8 cellular contexts compared by ENCODE assay signal in genomic region chr5:36606052-36606436, GRCh38. TPM values are rescaled to one million over a fixed set of nuclear protein-coding genes. Genes with fewer than 3 reads are reported as not detected.
DNase-seq lines count a peak whose midpoint lies in the region; TF ChIP-seq lines count a peak whose summit lies in the region.

No MANE protein-coding gene starts in this region.

- H3K9me3 ChIP-seq in SK-N-MC (ENCODE audit: low read depth, low read length): no peaks in the 10 kb centered on the region
- H3K9me3 ChIP-seq in prostate gland: no peaks in the 10 kb centered on the region

- H3K36me3 ChIP-seq in SK-N-MC (ENCODE audit: insufficient read depth, low read length) (peaks cover 27% of the 10 kb centered on the region), prostate gland (no peaks in the 10 kb centered on the region)

- no peak for TF ChIP-seq CTCF in GM12864 (IDR thresholded peaks at IDR 0.05; ENCODE audit: low read depth, low read length, missing control alignments)
- no peak for TF ChIP-seq CTCF in fibroblast of the aortic adventitia (IDR thresholded peaks at IDR 0.05; ENCODE audit: insufficient read depth, low read length)
- TF ChIP-seq CTCF in prostate gland (IDR thresholded peaks at IDR 0.05): no peak

- H3K27ac ChIP-seq in SK-N-MC (peak overlapping the region; percentile 10; the same call in 1 of the 2 replicates), prostate gland (peak overlapping the region; percentile 2 to 50)

- DNase-seq in GM12864 (ENCODE audit: low read depth) (no peak), SK-N-MC (ENCODE audit: low read depth, low spot score) (no peak), fibroblast of the aortic adventitia (ENCODE audit: low read depth) (no peak), prostate gland (ENCODE audit: low spot score) (no peak), posterior vena cava (ENCODE audit: low spot score) (no peak), NCI-H82 (lab: John Stamatoyannopoulos, UW) (no peak), NCI-H2081 (lab: John Stamatoyannopoulos, UW) (no peak)
- no peak for DNase-seq in activated CD8-positive, alpha-beta memory T cell treated with anti-CD3 and anti-CD28 coated beads, Interleukin-2, amount 50 U/mL, for 48 hours

- H3K4me3 ChIP-seq in GM12864 (ENCODE audit: low read depth, low read length) (peak overlapping the region; percentile 51), SK-N-MC (peak overlapping the region; percentile 85), fibroblast of the aortic adventitia (ENCODE audit: low read depth, low read length) (peak overlapping the region; percentile 75), prostate gland (peak overlapping the region; percentile 26 to 38)

- no peaks in the 10 kb centered on the region for H3K27me3 ChIP-seq in prostate gland (replicated peaks; ENCODE audit: insufficient read depth)

- H3K9ac ChIP-seq in SK-N-MC (ENCODE audit: insufficient read length): peak overlapping the region; percentile 76

- no peak for TF ChIP-seq POLR2A in prostate gland (IDR thresholded peaks at IDR 0.05)

- WGBS in prostate gland: 2% methylated on average over 11 of the region's 11 CpGs

- intact Hi-C loops in prostate gland (cut with DNase I): no loop called here
- intact Hi-C loops in posterior vena cava (cut with DNase I): no loop called here

- no peaks in the 10 kb centered on the region for H3K4me1 ChIP-seq in prostate gland (replicated peaks)

RNA-seq across cellular contexts. Expression of gene SLC1A3, which starts 0.4 kb away (rescaled TPM):
- total RNA-seq in fibroblast of the aortic adventitia (ENCODE audit: low replicate concordance) (3.7 and 4.1 TPM in 2 replicates), prostate gland (10 to 100 TPM; 10.5 to 12.7 TPM), posterior vena cava (10 to 100 TPM; 24.1 to 44.4 TPM)

Comparison
In these comparisons a context has a peak if more than half of its experiments do, and no peak if none do; other contexts are left out.
1. H3K4me3 ChIP-seq: peak in every context shown above with its lines; median percentile 85 in SK-N-MC; 75 in fibroblast of the aortic adventitia; 51 in GM12864; 32 in prostate gland.